Comparison of ENCODE assay signal across 11 cellular contexts in the genomic region with DNA sequence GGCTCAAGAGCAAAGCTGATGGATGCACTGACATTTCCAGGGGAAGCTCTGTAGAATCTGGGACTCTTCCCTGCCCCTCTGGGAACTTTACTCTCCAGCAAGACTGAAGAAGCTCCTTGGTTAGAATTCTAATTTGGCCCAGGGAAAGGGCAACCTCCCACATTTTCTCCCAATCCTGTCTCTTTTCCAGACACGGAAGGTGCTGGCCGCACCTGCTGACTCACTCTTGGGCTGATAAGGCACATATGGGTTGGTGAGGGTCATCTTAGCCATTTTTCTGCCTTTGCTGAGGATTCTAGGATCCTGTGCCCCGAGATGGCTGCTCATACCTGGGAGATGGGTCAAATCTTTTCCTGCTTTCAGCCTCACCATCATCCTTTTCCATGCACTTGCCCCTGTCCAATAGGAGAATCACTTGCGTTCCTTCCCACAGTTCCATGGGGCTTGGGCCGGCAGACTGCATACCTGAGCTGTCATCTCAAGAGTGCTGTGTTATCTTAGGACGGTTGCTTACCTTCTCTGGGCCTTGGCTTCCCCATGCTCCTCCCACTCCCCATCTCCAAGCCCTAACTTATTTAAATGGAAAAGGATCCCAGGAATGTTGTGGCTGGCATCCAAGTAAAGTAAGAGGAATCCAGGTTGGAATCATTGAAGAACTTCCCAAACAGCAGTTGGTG. TPM values are rescaled to one million over a fixed set of nuclear protein-coding genes. Genes with fewer than 3 reads are reported as not detected.
DNase-seq lines count a peak whose midpoint lies in the region; ATAC-seq and TF ChIP-seq lines count a peak whose summit lies in the region.
"Had no signal": no experiment of that assay in that cellular context is flagged by ENCODE, and none has a peak within 500 bp of the region (broad histone marks: within the 10 kb centered on the region; RNA-seq: fewer than 3 reads in every experiment).

No MANE protein-coding gene starts in this region.

- POLR2A ChIA-PET in SK-N-SH (lab: Yijun Ruan, JAX): no interaction called here

- WGBS in SK-N-SH (ENCODE audit: low lambda C conversion rate): 85% methylated on average over 6 of the region's 6 CpGs

- CTCF ChIA-PET in SK-N-SH (lab: Yijun Ruan, JAX): interaction anchor here (0.6 to 3.3 kb wide), 9 partner anchors 10 to 211 kb away, joined by 3 to 15 read pairs (median 3); no protein-coding TSS in a partner anchor

- DNase-seq in SK-N-SH: no peak
- DNase-seq in epithelial cell of esophagus (ENCODE audit: low read depth): peak; percentile 76
- peak; percentile 65 for DNase-seq in mesenteric fat pad (ENCODE audit: low spot score)
- DNase-seq in uterus: no peak
- no peak for DNase-seq in H7
- DNase-seq: activated effector memory CD4-positive, alpha-beta T cell treated with Interleukin-2 at 50 U/mL for 16 hours; NCI-H2029; stimulated activated CD4-positive, alpha-beta T cell treated with anti-CD3 and anti-CD28 coated beads, Interleukin-2, amount 100 ng/mL, for 24 hours had no signal

- no peaks in the 10 kb centered on the region for H3K9me2 ChIP-seq in SK-N-SH

- no peak overlapping the region for H3K27ac ChIP-seq in SK-N-SH (ENCODE audit: low read depth in 2 of 2, low read length in 1 of 2)
- peak overlapping the region; percentile 80 to 94 for H3K27ac ChIP-seq in uterus

- H3K9me3 ChIP-seq in SK-N-SH (no peaks in the 10 kb centered on the region), uterus (no peaks in the 10 kb centered on the region)

- H2AFZ ChIP-seq in SK-N-SH (ENCODE audit: low read depth): no peak overlapping the region

- no peak for TF ChIP-seq RAD21 in SK-N-SH (IDR thresholded peaks at IDR 0.05; ENCODE audit: low read length)

- no peak for TF ChIP-seq EP300 in SK-N-SH (IDR thresholded peaks at IDR 0.05; ENCODE audit: borderline replicate concordance in 1 of 2, low read depth in 1 of 2, low read length in 1 of 2)

- TF ChIP-seq POLR2A in uterus (IDR thresholded peaks at IDR 0.05): no peak

- no peaks in the 10 kb centered on the region for H3K79me2 ChIP-seq in SK-N-SH (ENCODE audit: insufficient read depth)

- H3K4me2 ChIP-seq in SK-N-SH: no peak overlapping the region

- H3K9ac ChIP-seq in SK-N-SH: no peak overlapping the region

- intact Hi-C loops in uterus (cut with DNase I; ENCODE audit: low total_unique reads): no loop called here

- H3K27me3 ChIP-seq in SK-N-SH (ENCODE audit: insufficient read depth) (no peaks in the 10 kb centered on the region), uterus (no peaks in the 10 kb centered on the region), H7 (ENCODE audit: control insufficient read depth, insufficient read depth, low read length) (no peaks in the 10 kb centered on the region; the same call in 1 of the 2 replicates)

- TF ChIP-seq CTCF in SK-N-SH (IDR thresholded peaks at IDR 0.05) (no peak), epithelial cell of esophagus (IDR thresholded peaks at IDR 0.05; ENCODE audit: insufficient read depth, low read depth, low read length, missing control alignments) (no peak), uterus (IDR thresholded peaks at IDR 0.05) (no peak)

- H3K36me3 ChIP-seq in SK-N-SH (replicated peaks in 1 of 2; ENCODE audit: control insufficient read depth in 1 of 2, insufficient read depth in 2 of 2, low read length in 1 of 2) (no peaks in the 10 kb centered on the region), uterus (no peaks in the 10 kb centered on the region), H7 (replicated peaks; ENCODE audit: control insufficient read depth, insufficient read depth, low read length) (no peaks in the 10 kb centered on the region)

- no peaks in the 10 kb centered on the region for H4K20me1 ChIP-seq in SK-N-SH (ENCODE audit: insufficient read depth)

- peaks cover 14 to 17% of the 10 kb centered on the region in 2 experiments; a peak in 3 of 4 replicates for H3K4me1 ChIP-seq in SK-N-SH (ENCODE audit: control insufficient read depth in 1 of 2, insufficient read depth in 2 of 2, low read depth in 1 of 2, low read length in 1 of 2)
- H3K4me1 ChIP-seq in uterus: peaks cover 8 to 24% of the 10 kb centered on the region in 2 donors

- H3K4me3 ChIP-seq in SK-N-SH (ENCODE audit: low read depth in 2 of 2, low read length in 1 of 2): no peak overlapping the region
- peak overlapping the region; percentile 74 for H3K4me3 ChIP-seq in epithelial cell of esophagus (ENCODE audit: low read length)
- H3K4me3 ChIP-seq in uterus: peak overlapping the region; percentile 48 to 82
- H3K4me3 ChIP-seq in H7 (ENCODE audit: insufficient read depth, low read depth, low read length): no peak overlapping the region

- peaks cover 8% of the 10 kb centered on the region for H3F3A ChIP-seq in SK-N-SH (replicated peaks; ENCODE audit: insufficient read depth)

- no peak for ATAC-seq in SK-N-SH treated with all-trans-retinoic acid at 6 μM for 48 hours
- no peak for ATAC-seq in HG02973 (IDR thresholded peaks at IDR 0.05; ENCODE audit: unreplicated experiment)
- no peak for ATAC-seq in GM21390 (IDR thresholded peaks at IDR 0.05; ENCODE audit: unreplicated experiment)

TF ChIP-seq in SK-N-SH treated with all-trans-retinoic acid at 6 μM for 48 hours, 23 proteins besides CTCF, POLR2A, EP300 and RAD21:
- TF ChIP-seq ISL1 (CRISPR knock-in tag; IDR thresholded peaks at IDR 0.05) (peak; percentile 44; the same call in 1 of the 2 replicates), ESRRG (CRISPR knock-in tag; IDR thresholded peaks at IDR 0.05) (no peak)

TF ChIP-seq in SK-N-SH, 30 proteins besides CTCF, POLR2A, EP300 and RAD21:
- TF ChIP-seq TAF1 (IDR thresholded peaks at IDR 0.05; ENCODE audit: borderline replicate concordance, low read depth, low read length): no peak
- no peak for TF ChIP-seq FOXM1 (IDR thresholded peaks at IDR 0.05; ENCODE audit: low read depth)

RNA-seq across cellular contexts. Expression of a gene that starts 1.3 kb away (rescaled TPM):
- polyA plus RNA-seq in SK-N-SH (2012; rRNA removed): 0.23 TPM in 1 of 2 replicates, not detected in the other
- 0.01 and 0.03 TPM in 2 replicates for polyA plus RNA-seq in SK-N-SH (2012; cell fraction: cytosol; rRNA removed)
- polyA plus RNA-seq in SK-N-SH (2012; cell fraction: nucleus; rRNA removed): 0.07 and 0.10 TPM in 2 replicates
- 154 TPM for total RNA-seq in mesenteric fat pad
- 100 to 1,000 TPM; 104 to 247 (median 182) TPM for total RNA-seq in uterus
- total RNA-seq in H7 (2014; rRNA removed; shearing (Covaris generic)): 11.5 and 14.2 TPM in 2 replicates

RNA-seq across cellular contexts. Expression of a gene that starts 39.8 kb away (rescaled TPM):
- 0.03 TPM in 1 of 2 replicates, not detected in the other for polyA plus RNA-seq in SK-N-SH (2012; rRNA removed)
- 0.05 TPM in 1 of 2 replicates, not detected in the other for polyA plus RNA-seq in SK-N-SH (2012; cell fraction: cytosol; rRNA removed)
- polyA plus RNA-seq in SK-N-SH (2012; cell fraction: nucleus; rRNA removed): 0.06 TPM in 1 of 2 replicates, not detected in the other
- total RNA-seq in mesenteric fat pad (0.39 TPM), uterus (not detected)
- total RNA-seq in H7 (2014; rRNA removed; shearing (Covaris generic)): not detected in 2 replicates

Comparison
In these comparisons a context has a peak if more than half of its experiments do, and no peak if none do; other contexts are left out.
1. DNase-seq: peak in epithelial cell of esophagus (single experiment) and mesenteric fat pad (single experiment); none in SK-N-SH (single experiment), uterus (0 of 2) and H7 (single experiment).
2. H3K27ac ChIP-seq: peak in uterus (2 of 2); none in SK-N-SH (0 of 2).
3. H3K4me3 ChIP-seq: peak in epithelial cell of esophagus (single experiment) and uterus (2 of 2); none in SK-N-SH (0 of 2) and H7 (single experiment).